In the genomic region with DNA sequence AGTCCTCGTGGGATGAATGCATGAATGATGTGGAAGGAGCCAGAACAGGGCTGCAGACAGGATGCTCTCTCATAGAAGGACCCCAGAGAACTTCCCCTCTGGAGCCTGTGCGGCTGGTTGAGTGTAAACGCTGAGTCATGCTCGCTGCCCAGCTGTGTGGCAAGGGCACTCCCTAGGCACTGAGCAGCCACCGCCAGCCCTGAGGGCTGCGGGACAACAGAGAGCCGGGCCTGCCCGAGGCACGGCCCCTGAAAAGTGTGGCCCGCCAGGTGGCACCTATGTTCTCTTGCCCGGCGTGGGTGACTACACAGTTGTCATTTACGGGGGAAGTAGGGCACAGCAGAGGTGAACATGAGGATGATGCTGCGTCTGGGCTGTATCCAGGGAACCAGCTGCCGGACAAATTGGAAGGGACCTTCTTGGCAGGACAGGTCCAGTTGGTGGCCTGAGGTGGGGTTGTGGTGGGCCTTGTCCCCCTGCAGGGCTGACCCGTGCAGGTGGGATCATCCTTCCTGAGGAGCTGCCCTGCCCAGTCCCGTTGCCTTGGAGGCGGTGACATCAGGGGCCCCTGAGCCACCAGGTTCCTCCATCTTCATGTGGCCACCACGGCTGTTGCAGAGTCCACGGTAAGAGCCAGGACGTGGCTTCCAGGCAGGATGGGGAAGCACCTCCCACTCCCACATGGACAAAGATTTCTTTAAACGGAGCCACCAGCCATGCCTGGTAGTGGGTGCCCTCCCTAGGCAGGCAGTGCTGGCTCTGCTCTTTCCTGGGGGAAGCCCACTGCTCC, we compare ENCODE assay signal across 8 cellular contexts.
DNase-seq lines count a peak whose midpoint lies in the region; ATAC-seq, FAIRE-seq and TF ChIP-seq lines count a peak whose summit lies in the region.

No MANE protein-coding gene starts in this region.

- H3K4me1 Mint-ChIP-seq in T-cell = peaks cover 3 to 69% (median 11%) of the 10 kb centered on the region in 3 donors

- no peak overlapping the region for H3K4me3 Mint-ChIP-seq in T-cell

- peak in 3 of 4 experiments; percentile 16 to 38 (median 21) for ATAC-seq in T-cell (replicated peaks in 1 of 4)
- ATAC-seq in left lobe of liver = peak; percentile 47
- ATAC-seq in HG02610 (IDR thresholded peaks at IDR 0.05; ENCODE audit: unreplicated experiment) = no peak
- ATAC-seq in HG03354 (IDR thresholded peaks at IDR 0.05; ENCODE audit: poor library complexity, severe bottlenecking, unreplicated experiment) = no peak

- CTCF ChIA-PET in T-cell (lab: Charles Lee) = no interaction called here

- no peaks in the 10 kb centered on the region for H3K36me3 Mint-ChIP-seq in T-cell

- DNase-seq in A172 (ENCODE audit: low spot score) (peak; percentile 67), H54 (ENCODE audit: insufficient read length, low spot score) (peak; percentile 80), T-cell (peak in 1 of 34 experiments; percentile 22), left lobe of liver (ENCODE audit: low spot score) (peak; percentile 48)
- DNase-seq in NK-92 treated with Interleukin-12 subunit alpha and Interleukin-12 subunit beta, amount 100 ng/mL, for 24 hours (lab: John Stamatoyannopoulos, UW) = no peak
- no peak for DNase-seq in stimulated activated CD4-positive, alpha-beta T cell treated with anti-CD3 and anti-CD28 coated beads, Interleukin-1b, Interleukin-23, amount 100 ng/mL, for 48 hours

- H3K9me3 Mint-ChIP-seq in T-cell = no peaks in the 10 kb centered on the region

- POLR2A ChIA-PET in T-cell (lab: Charles Lee) = no interaction called here

- peaks cover 29 to 30% of the 10 kb centered on the region in 2 donors for H3K27me3 Mint-ChIP-seq in T-cell

- TF ChIP-seq POLR2A in H54 (IDR thresholded peaks at IDR 0.05; ENCODE audit: low read depth, low read length) = no peak

- FAIRE-seq in H54 (lab: Jason Lieb, UNC) = no peak

- H3K27ac Mint-ChIP-seq in T-cell = peak overlapping the region in 1 of 2 donors; percentile 57

Comparison
In these comparisons a context has a peak if more than half of its experiments do, and no peak if none do; other contexts are left out.
1. DNase-seq: peak in A172 (single experiment), H54 (single experiment) and left lobe of liver (single experiment); none in NK-92 treated with Interleukin-12 subunit alpha and Interleukin-12 subunit beta, amount 100 ng/mL, for 24 hours (single experiment) and stimulated activated CD4-positive, alpha-beta T cell treated with anti-CD3 and anti-CD28 coated beads, Interleukin-1b, Interleukin-23, amount 100 ng/mL, for 48 hours (single experiment).
2. ATAC-seq: peak in T-cell (3 of 4) and left lobe of liver (single experiment); none in HG02610 (single experiment) and HG03354 (single experiment).